11 cellular contexts compared by ENCODE assay signal in the genomic region with DNA sequence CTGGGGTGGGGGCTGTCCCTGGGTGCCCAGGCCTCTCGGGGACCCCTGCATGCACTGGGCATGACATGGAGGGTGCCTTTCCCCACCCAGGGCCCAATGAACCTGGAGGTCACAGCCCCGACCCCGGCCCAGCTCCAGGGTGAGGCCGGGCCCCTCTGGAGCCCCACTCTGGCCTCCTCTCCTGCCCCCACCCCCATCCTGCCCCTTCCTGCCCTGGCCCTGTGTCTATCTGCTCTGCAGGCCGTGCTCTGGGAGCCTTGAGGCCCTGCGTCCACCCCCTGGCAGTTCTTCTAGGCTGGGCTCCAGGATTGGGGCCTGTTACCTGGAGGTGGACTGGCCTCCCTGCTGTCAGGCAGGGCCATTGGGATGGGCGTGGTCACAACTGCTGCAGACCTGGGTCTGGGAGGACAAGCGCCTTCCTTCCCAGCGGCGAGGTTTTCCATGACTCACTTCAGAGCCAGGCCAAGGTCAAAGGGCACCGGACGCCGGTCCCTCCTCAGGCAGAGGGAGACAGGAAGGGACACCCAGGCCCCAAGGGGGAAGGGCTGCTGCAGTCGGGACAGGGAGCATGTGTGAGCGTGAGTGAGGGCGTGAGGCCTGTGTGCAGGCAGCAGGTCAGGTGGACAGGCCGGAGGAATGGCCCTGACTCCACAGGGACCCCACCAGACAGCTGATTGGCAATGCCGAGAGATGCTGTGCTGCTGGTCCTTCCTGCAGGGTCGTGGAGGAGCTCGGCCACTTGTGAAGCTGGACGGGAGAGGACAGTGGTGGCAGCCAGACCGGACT. TPM values are rescaled to one million over a fixed set of nuclear protein-coding genes. Genes with fewer than 3 reads are reported as not detected.
A peak's percentile ranks its signal among the peaks of the same experiment; 100 is the strongest.
DNase-seq lines count a peak whose midpoint lies in the region; ATAC-seq and TF ChIP-seq lines count a peak whose summit lies in the region.
"Had no signal": no experiment of that assay in that cellular context is flagged by ENCODE, and none has a peak within 500 bp of the region (broad histone marks: within the 10 kb centered on the region; RNA-seq: fewer than 3 reads in every experiment).

No MANE protein-coding gene starts in this region.

- H4K20me1 ChIP-seq in BLaER1 (no peaks in the 10 kb centered on the region), osteoblast (ENCODE audit: insufficient read depth, low read length) (no peaks in the 10 kb centered on the region)

- no peak overlapping the region for H3K9ac ChIP-seq in BLaER1

- no peaks in the 10 kb centered on the region for H3K27me3 ChIP-seq in BLaER1
- H3K27me3 ChIP-seq in osteoblast (ENCODE audit: insufficient read depth, low read length): peaks cover 2% of the 10 kb centered on the region

- H3K36me3 ChIP-seq in BLaER1 (no peaks in the 10 kb centered on the region), osteoblast (ENCODE audit: insufficient read depth, low read length) (no peaks in the 10 kb centered on the region)

- no peaks in the 10 kb centered on the region for H3K79me2 ChIP-seq in osteoblast (ENCODE audit: insufficient read depth, low read length)

- ATAC-seq in HG03571 (IDR thresholded peaks at IDR 0.05; ENCODE audit: unreplicated experiment) (no peak), GM18909 (IDR thresholded peaks at IDR 0.05; ENCODE audit: poor library complexity, unreplicated experiment) (no peak)

- H3K4me1 ChIP-seq in BLaER1 (peaks cover 71% of the 10 kb centered on the region), osteoblast (ENCODE audit: insufficient read depth, low read length) (peaks cover 28% of the 10 kb centered on the region)

- no peak overlapping the region for H3K4me3 ChIP-seq in BLaER1
- no peak overlapping the region for H3K4me3 ChIP-seq in osteoblast (ENCODE audit: insufficient read depth, low read length)

- H3K27ac ChIP-seq in BLaER1: peak overlapping the region; percentile 53
- no peak overlapping the region for H3K27ac ChIP-seq in osteoblast (ENCODE audit: low read depth, low read length)

- TF ChIP-seq CTCF in osteoblast (IDR thresholded peaks at IDR 0.05; ENCODE audit: extremely low read depth, low read depth, low read length): no peak

- H3K9me3 ChIP-seq in BLaER1 (no peaks in the 10 kb centered on the region), osteoblast (ENCODE audit: low read depth, low read length) (no peaks in the 10 kb centered on the region)

- DNase-seq in RPMI7951 (ENCODE audit: low read depth) (peak; percentile 98), glomerular visceral epithelial cell (ENCODE audit: extremely low spot score) (peak; percentile 70), osteoblast (ENCODE audit: insufficient read length, low spot score, missing footprints) (peak; percentile 86), amniotic stem cell (lab: John Stamatoyannopoulos, UW) (no peak), germinal center (ENCODE audit: low spot score) (no peak)
- DNase-seq: CD4-positive, CD25-positive, alpha-beta regulatory T cell; NCI-H2081 treated with DMSO at 0.1 percent for 48 hours; stimulated activated CD4-positive, alpha-beta T cell treated with anti-CD3 and anti-CD28 coated beads, Interleukin-4, amount 100 ng/mL, for 24 hours had no signal

- H2AFZ ChIP-seq in osteoblast (ENCODE audit: low read length): no peak overlapping the region

- H3K4me2 ChIP-seq in BLaER1: peak overlapping the region; percentile 99
- no peak overlapping the region for H3K4me2 ChIP-seq in osteoblast (ENCODE audit: insufficient read depth, low read length)

RNA-seq across cellular contexts. Expression of gene POFUT2, which starts 31.1 kb away (rescaled TPM):
- total RNA-seq in RPMI7951 (2014; rRNA removed; shearing (Covaris generic)): 24.6 and 30.3 TPM in 2 replicates
- 35.8 and 39.2 TPM in 2 replicates for total RNA-seq in osteoblast

Comparison
In these comparisons a context has a peak if more than half of its experiments do, and no peak if none do; other contexts are left out.
1. DNase-seq: peak in RPMI7951 (single experiment), glomerular visceral epithelial cell (single experiment) and osteoblast (single experiment); none in amniotic stem cell (single experiment) and germinal center (single experiment).